ENCODE assay signal across 15 cellular contexts in the genomic region with DNA sequence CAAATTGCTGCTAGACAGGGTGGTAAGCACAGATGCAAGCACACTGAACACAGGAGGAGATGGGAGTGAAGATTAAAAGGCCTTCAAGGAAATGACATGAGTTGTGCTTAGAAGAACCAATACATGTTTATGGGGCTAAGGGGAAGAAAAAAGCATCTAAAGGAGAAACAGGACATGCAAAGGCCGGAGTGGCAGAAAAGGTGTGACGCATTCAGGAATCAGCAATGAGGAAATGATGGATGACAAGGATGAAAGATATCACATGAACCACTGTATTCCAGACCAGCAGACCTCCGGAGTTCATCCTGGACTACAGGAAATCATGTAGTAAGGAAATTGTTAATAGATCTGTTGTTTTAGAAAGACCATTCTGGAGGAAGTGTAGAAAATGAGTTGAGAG. TPM values are rescaled to one million over a fixed set of nuclear protein-coding genes. Genes with fewer than 3 reads are reported as not detected.
DNase-seq lines count a peak whose midpoint lies in the region; ATAC-seq and TF ChIP-seq lines count a peak whose summit lies in the region.
"Had no signal": no experiment of that assay in that cellular context is flagged by ENCODE, and none has a peak within 500 bp of the region (broad histone marks: within the 10 kb centered on the region; RNA-seq: fewer than 3 reads in every experiment).

No MANE protein-coding gene starts in this region.

- no peak overlapping the region for H3K4ac ChIP-seq in trophoblast cell (ENCODE audit: low read depth, low read length)

- H2BK5ac ChIP-seq in trophoblast cell (ENCODE audit: low read depth, low read length, poor library complexity) = no peak overlapping the region

- H3K27ac Mint-ChIP-seq in T-helper 17 cell = peak overlapping the region; percentile 25
- peak overlapping the region; percentile 0 for H3K27ac Mint-ChIP-seq in central memory CD8-positive, alpha-beta T cell (ENCODE audit: low read depth)
- H3K27ac Mint-ChIP-seq: B cell had no signal

- H3K9me3 ChIP-seq in T-helper 17 cell (ENCODE audit: control insufficient read depth, low read length, poor library complexity, severe bottlenecking) (no peaks in the 10 kb centered on the region), trophoblast cell (ENCODE audit: insufficient read depth, low read depth, low read length) (no peaks in the 10 kb centered on the region), transverse colon (no peaks in the 10 kb centered on the region)

- peaks cover 13% of the 10 kb centered on the region for H3K4me1 Mint-ChIP-seq in T-helper 17 cell
- peaks cover 4% of the 10 kb centered on the region for H3K4me1 Mint-ChIP-seq in central memory CD8-positive, alpha-beta T cell
- H3K4me1 Mint-ChIP-seq: B cell had no signal

- no peak for TF ChIP-seq CTCF in transverse colon (IDR thresholded peaks at IDR 0.05)

- no peak overlapping the region for H3K14ac ChIP-seq in trophoblast cell (ENCODE audit: low read length)

- H3K4me1 ChIP-seq in trophoblast cell (ENCODE audit: control insufficient read depth in 1 of 2, insufficient read depth in 2 of 2, low read length in 2 of 2) = no peaks in the 10 kb centered on the region
- H3K4me1 ChIP-seq in transverse colon = peaks cover 0 to 26% (median 11%) of the 10 kb centered on the region in 4 donors

- no peaks in the 10 kb centered on the region for H3K27me3 ChIP-seq in trophoblast cell (ENCODE audit: insufficient read depth, low read length)
- H3K27me3 ChIP-seq in transverse colon = no peaks in the 10 kb centered on the region

- no peak for TF ChIP-seq POLR2A in transverse colon (IDR thresholded peaks at IDR 0.05)

- no peak for ATAC-seq in T-helper 17 cell
- ATAC-seq in central memory CD8-positive, alpha-beta T cell (replicated peaks; ENCODE audit: extremely low read depth, poor library complexity, severe bottlenecking) = no peak
- ATAC-seq: GM23338 had no signal

- in situ Hi-C loops in transverse colon (cut with MboI; ENCODE audit: low pct_ligation_motif_present in 1 of 4, low pct_unique_long_range_greater_than_20kb in 1 of 4, low sequenced_read_pairs in 3 of 4) = no loop called here

- intact Hi-C loops in transverse colon (cut with DNase I; ENCODE audit: low total_unique reads) = no loop called here

- peaks cover 15% of the 10 kb centered on the region for H3K36me3 Mint-ChIP-seq in T-helper 17 cell (ENCODE audit: low read depth)
- H3K36me3 Mint-ChIP-seq in central memory CD8-positive, alpha-beta T cell (ENCODE audit: insufficient read depth) = peaks cover 22% of the 10 kb centered on the region

- no peak for TF ChIP-seq EP300 in transverse colon (IDR thresholded peaks at IDR 0.05; ENCODE audit: low read depth)

- no peaks in the 10 kb centered on the region for H3K27me3 Mint-ChIP-seq in T-helper 17 cell
- H3K27me3 Mint-ChIP-seq in central memory CD8-positive, alpha-beta T cell = no peaks in the 10 kb centered on the region
- H3K27me3 Mint-ChIP-seq: B cell; CD4-positive, alpha-beta memory T cell had no signal

- no CpG with 5 or more reads among the region's 3 CpGs for WGBS in trophoblast cell (ENCODE audit: extremely low coverage, insufficient coverage, insufficient read length)
- 69 to 74% methylated on average over 3 of the region's 3 CpGs for WGBS in transverse colon (ENCODE audit: low coverage in 1 of 2), 2 donors

- no peak overlapping the region for H3K4me2 ChIP-seq in trophoblast cell (ENCODE audit: low read length)
- H3K4me2 ChIP-seq: GM23338 had no signal

- no peaks in the 10 kb centered on the region for H3K79me1 ChIP-seq in trophoblast cell (ENCODE audit: low read length)

- no peak overlapping the region for H3K4me3 Mint-ChIP-seq in T-helper 17 cell
- H3K4me3 Mint-ChIP-seq in central memory CD8-positive, alpha-beta T cell = no peak overlapping the region
- H3K4me3 Mint-ChIP-seq: B cell; CD4-positive, alpha-beta memory T cell; GM23338 had no signal

- DNase-seq in T-helper 17 cell (no peak), glomerular endothelial cell (ENCODE audit: extremely low read depth, low read depth, low spot score) (peak; percentile 81), trophoblast cell (peak; percentile 16 to 68), transverse colon (no peak), DMS114 treated with DMSO at 0.1 percent for 48 hours (lab: John Stamatoyannopoulos, UW; ENCODE audit: unreplicated experiment) (no peak), CD1c-positive myeloid dendritic cell (ENCODE audit: extremely low spot score) (no peak)
- no peak for DNase-seq in central memory CD8-positive, alpha-beta T cell (ENCODE audit: low spot score in 2 of 2)
- DNase-seq: C1 segment of cervical spinal cord; CD4-positive, alpha-beta memory T cell; DMS153; DMS79 treated with DMSO at 0.1 percent for 48 hours; EL; H7 had no signal

- H3K9ac ChIP-seq in trophoblast cell (ENCODE audit: low read length) = no peak overlapping the region

- H3K9me3 Mint-ChIP-seq in central memory CD8-positive, alpha-beta T cell = no peaks in the 10 kb centered on the region
- H3K9me3 Mint-ChIP-seq: CD4-positive, alpha-beta memory T cell; GM23338 had no signal

- no peaks in the 10 kb centered on the region for H3K79me2 ChIP-seq in trophoblast cell (ENCODE audit: control insufficient read depth, insufficient read depth, low read length, poor library complexity)

- H2BK12ac ChIP-seq in trophoblast cell (ENCODE audit: low read length) = no peak overlapping the region

- H3K36me3 ChIP-seq in trophoblast cell (ENCODE audit: control insufficient read depth in 1 of 2, insufficient read depth in 2 of 2, low read length in 2 of 2) = peaks cover 12 to 29% of the 10 kb centered on the region in 2 experiments
- H3K36me3 ChIP-seq in transverse colon = peaks cover 0 to 30% (median 0%) of the 10 kb centered on the region in 4 donors

- no peak overlapping the region for H4K12ac ChIP-seq in trophoblast cell (ENCODE audit: low read depth, low read length)

- H2BK120ac ChIP-seq in trophoblast cell (ENCODE audit: insufficient read depth, low read length, poor library complexity) = no peak overlapping the region

- no peak overlapping the region for H3K18ac ChIP-seq in trophoblast cell (ENCODE audit: low read length)

- H4K8ac ChIP-seq in trophoblast cell (ENCODE audit: low read depth, low read length) = no peak overlapping the region

- no peak overlapping the region for H3K4me3 ChIP-seq in trophoblast cell (ENCODE audit: low read depth, low read length)
- H3K4me3 ChIP-seq in transverse colon = no peak overlapping the region
- H3K4me3 ChIP-seq: GM23338 had no signal

- H3K27ac ChIP-seq in trophoblast cell (ENCODE audit: low read depth, low read length) (no peak overlapping the region), transverse colon (no peak overlapping the region)

- no peak overlapping the region for H4K91ac ChIP-seq in trophoblast cell (ENCODE audit: low read depth, low read length)

- no peak overlapping the region for H3K23ac ChIP-seq in trophoblast cell (ENCODE audit: low read length)

- no peak overlapping the region for H2AK5ac ChIP-seq in trophoblast cell (ENCODE audit: low read length)

- no peak overlapping the region for H2AFZ ChIP-seq in trophoblast cell (ENCODE audit: insufficient read depth, low read length, poor library complexity)
- H2AFZ ChIP-seq: GM23338 had no signal

RNA-seq across cellular contexts. Expression of gene PPP4R1, which starts 42.8 kb away (rescaled TPM):
- total RNA-seq in T-helper 17 cell (10 to 100 TPM; 54.1 to 65.5 TPM), glomerular endothelial cell (60.4 and 98.1 TPM in 2 replicates), transverse colon (100 to 1,000 TPM in 1 of 4 donors, 10 to 100 TPM in 3; 46.0 to 163 (median 79.2) TPM)
- 80.3 and 85.6 TPM in 2 replicates for polyA plus RNA-seq in trophoblast cell (2013)

Comparison
In these comparisons a context has a peak if more than half of its experiments do, and no peak if none do; other contexts are left out.
1. DNase-seq: peak in glomerular endothelial cell (single experiment) and trophoblast cell (2 of 2); none in T-helper 17 cell (0 of 3), central memory CD8-positive, alpha-beta T cell (0 of 2), transverse colon (single experiment), DMS114 treated with DMSO at 0.1 percent for 48 hours (single experiment) and CD1c-positive myeloid dendritic cell (single experiment).